ENCODE assay signal across 23 cellular contexts in the genomic region with DNA sequence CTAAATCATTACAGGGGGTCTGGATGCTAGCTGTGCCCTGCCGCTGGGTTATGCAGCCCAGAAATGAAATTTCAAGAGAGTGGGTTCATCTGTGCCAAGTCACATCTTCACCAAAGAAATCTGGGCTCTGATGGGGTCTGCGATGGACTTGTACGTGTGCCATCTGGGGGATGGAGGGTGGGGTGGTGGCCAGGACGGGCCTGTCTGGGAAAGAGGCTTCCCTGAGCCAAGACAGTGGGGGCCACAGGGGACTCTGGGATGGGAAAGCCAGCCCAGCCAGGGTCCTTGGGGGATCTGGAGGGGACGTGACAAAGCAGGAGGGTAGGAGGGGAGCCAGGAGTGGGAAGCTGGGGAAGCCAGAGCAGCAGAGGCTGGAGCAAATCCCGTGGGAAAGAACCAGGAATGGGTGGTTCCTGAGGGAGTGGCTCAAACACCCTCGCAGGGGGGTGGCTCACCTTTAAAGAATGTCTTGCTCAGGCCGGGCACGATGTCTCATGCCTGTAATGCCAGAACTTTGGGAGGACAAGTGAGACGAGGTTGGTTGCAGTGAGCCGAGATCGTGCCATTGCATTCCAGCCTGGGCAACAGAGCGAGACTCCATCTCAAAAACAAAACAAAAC. TPM values are rescaled to one million over a fixed set of nuclear protein-coding genes. Genes with fewer than 3 reads are reported as not detected.
DNase-seq lines count a peak whose midpoint lies in the region; ATAC-seq and TF ChIP-seq lines count a peak whose summit lies in the region.
"Had no signal": no experiment of that assay in that cellular context is flagged by ENCODE, and none has a peak within 500 bp of the region (broad histone marks: within the 10 kb centered on the region; RNA-seq: fewer than 3 reads in every experiment).

No MANE protein-coding gene starts in this region.

- H3K9me3 ChIP-seq in MG63 (no peaks in the 10 kb centered on the region), sigmoid colon (no peaks in the 10 kb centered on the region), SK-N-SH (no peaks in the 10 kb centered on the region), osteoblast (ENCODE audit: low read depth, low read length) (no peaks in the 10 kb centered on the region), lower lobe of right lung (no peaks in the 10 kb centered on the region)
- H3K9me3 ChIP-seq: upper lobe of right lung had no signal

- H3K79me2 ChIP-seq in SK-N-SH (ENCODE audit: insufficient read depth), result no peaks in the 10 kb centered on the region
- no peaks in the 10 kb centered on the region for H3K79me2 ChIP-seq in osteoblast (ENCODE audit: insufficient read depth, low read length)

- no peak overlapping the region for H3K27ac ChIP-seq in sigmoid colon
- no peak overlapping the region for H3K27ac ChIP-seq in SK-N-SH (ENCODE audit: low read depth in 2 of 2, low read length in 1 of 2)
- no peak overlapping the region for H3K27ac ChIP-seq in osteoblast (ENCODE audit: low read depth, low read length)
- H3K27ac ChIP-seq in lower lobe of right lung, result no peak overlapping the region
- H3K27ac ChIP-seq: 22Rv1, neural progenitor cell, upper lobe of right lung, VCaP had no signal

- 47 to 73% methylated on average over 13 of the region's 13 CpGs for WGBS in sigmoid colon, 2 donors
- WGBS in SK-N-SH (ENCODE audit: low lambda C conversion rate), result 48% methylated on average over 12 of the region's 13 CpGs

- intact Hi-C loops in sigmoid colon (cut with DNase I), result loop anchor here (5.0 kb wide), 1 partner anchor 76 kb away; no protein-coding TSS in a partner anchor
- intact Hi-C loops in lower lobe of right lung (cut with DNase I), result no loop called here

- H3K27me3 ChIP-seq in MG63 (peaks cover 19% of the 10 kb centered on the region), sigmoid colon (no peaks in the 10 kb centered on the region), SK-N-SH (ENCODE audit: insufficient read depth) (no peaks in the 10 kb centered on the region; the same call in 1 of the 2 replicates), osteoblast (ENCODE audit: insufficient read depth, low read length) (peaks cover 24% of the 10 kb centered on the region), lower lobe of right lung (ENCODE audit: low read depth) (peaks cover 15% of the 10 kb centered on the region)
- H3K27me3 ChIP-seq: neural progenitor cell had no signal

- CTCF ChIA-PET in SK-N-SH (lab: Yijun Ruan, JAX), result no interaction called here

- H2AFZ ChIP-seq in SK-N-SH (ENCODE audit: low read depth), result no peak overlapping the region
- H2AFZ ChIP-seq in osteoblast (ENCODE audit: low read length), result no peak overlapping the region
- H2AFZ ChIP-seq: neural progenitor cell had no signal

- TF ChIP-seq EP300 in sigmoid colon (IDR thresholded peaks at IDR 0.05) (no peak), SK-N-SH (IDR thresholded peaks at IDR 0.05; ENCODE audit: borderline replicate concordance in 1 of 2, low read depth in 1 of 2, low read length in 1 of 2) (no peak)

- POLR2A ChIA-PET in SK-N-SH (lab: Yijun Ruan, JAX), result no interaction called here

- DNase-seq in NCI-H2171 treated with DMSO at 0.1 percent for 48 hours (lab: John Stamatoyannopoulos, UW) (peak; percentile 32), NCI-H2171 (lab: John Stamatoyannopoulos, UW) (no peak), MG63 (peak; percentile 43), epithelial cell of esophagus (ENCODE audit: low read depth) (peak; percentile 98), sigmoid colon (peak; percentile 52), SK-N-SH (no peak), osteoblast (ENCODE audit: insufficient read length, low spot score, missing footprints) (no peak), lower lobe of right lung (no peak)
- DNase-seq: activated CD8-positive, alpha-beta T cell treated with anti-CD3 and anti-CD28 coated beads for 36 hours; activated naive CD8-positive, alpha-beta T cell treated with anti-CD3 and anti-CD28 coated beads, Interleukin-2, amount 10 ng/mL, durations not matched to agents 7 days and 5 days; activated T-cell treated with anti-CD3 and anti-CD28 coated beads, Interleukin-2, amount 50 U/mL, for 72 hours; caudate nucleus; CD4-positive, CD25-positive, alpha-beta regulatory T cell; effector CD4-positive, alpha-beta T cell; kidney; NCI-H1092; NCI-H748 treated with DMSO at 0.1 percent for 48 hours; stimulated activated naive CD8-positive, alpha-beta T cell treated with anti-CD3 and anti-CD28 coated beads, Interleukin-15, Interleukin-2, amounts not matched to agents 100 U/mL and 50 U/mL, for 24 hours; T-cell; upper lobe of right lung had no signal

- TF ChIP-seq POLR2A in sigmoid colon (IDR thresholded peaks at IDR 0.05), result no peak

- no peak overlapping the region for H3K4me2 ChIP-seq in SK-N-SH
- H3K4me2 ChIP-seq in osteoblast (ENCODE audit: insufficient read depth, low read length), result no peak overlapping the region
- H3K4me2 ChIP-seq: neural progenitor cell had no signal

- ATAC-seq in lower lobe of right lung, result no peak
- ATAC-seq: activated CD8-positive, alpha-beta T cell treated with anti-CD3 and anti-CD28 coated beads for 36 hours; activated T-cell treated with anti-CD3 and anti-CD28 coated beads, Interleukin-2, amount 50 U/mL, for 72 hours; stimulated activated naive CD8-positive, alpha-beta T cell treated with anti-CD3 and anti-CD28 coated beads, Interleukin-15, Interleukin-2, amounts not matched to agents 100 U/mL and 50 U/mL, for 24 hours; T-cell; upper lobe of right lung had no signal

- TF ChIP-seq RAD21 in SK-N-SH (IDR thresholded peaks at IDR 0.05; ENCODE audit: low read length), result no peak

- H4K20me1 ChIP-seq in SK-N-SH (ENCODE audit: insufficient read depth) (no peaks in the 10 kb centered on the region), osteoblast (ENCODE audit: insufficient read depth, low read length) (no peaks in the 10 kb centered on the region)

- H3K4me3 ChIP-seq in MG63 (no peak overlapping the region), epithelial cell of esophagus (ENCODE audit: low read length) (no peak overlapping the region), sigmoid colon (no peak overlapping the region), SK-N-SH (ENCODE audit: low read depth in 2 of 2, low read length in 1 of 2) (no peak overlapping the region), osteoblast (ENCODE audit: insufficient read depth, low read length) (no peak overlapping the region), lower lobe of right lung (no peak overlapping the region)
- H3K4me3 ChIP-seq: neural progenitor cell, upper lobe of right lung had no signal

- no peaks in the 10 kb centered on the region for H3F3A ChIP-seq in SK-N-SH (replicated peaks; ENCODE audit: insufficient read depth)

- H3K4me1 ChIP-seq in sigmoid colon (no peaks in the 10 kb centered on the region), SK-N-SH (ENCODE audit: control insufficient read depth in 1 of 2, insufficient read depth in 2 of 2, low read depth in 1 of 2, low read length in 1 of 2) (no peaks in the 10 kb centered on the region), osteoblast (ENCODE audit: insufficient read depth, low read length) (no peaks in the 10 kb centered on the region), lower lobe of right lung (no peaks in the 10 kb centered on the region)
- H3K4me1 ChIP-seq: upper lobe of right lung had no signal

- H3K9me2 ChIP-seq in SK-N-SH, result no peaks in the 10 kb centered on the region

- TF ChIP-seq CTCF in epithelial cell of esophagus (IDR thresholded peaks at IDR 0.05; ENCODE audit: insufficient read depth, low read depth, low read length, missing control alignments) (no peak), sigmoid colon (IDR thresholded peaks at IDR 0.05) (no peak), SK-N-SH (IDR thresholded peaks at IDR 0.05) (no peak), osteoblast (IDR thresholded peaks at IDR 0.05; ENCODE audit: extremely low read depth, low read depth, low read length) (no peak), lower lobe of right lung (IDR thresholded peaks at IDR 0.05) (no peak)

- H3K36me3 ChIP-seq in MG63, result no peaks in the 10 kb centered on the region
- H3K36me3 ChIP-seq in sigmoid colon, result no peaks in the 10 kb centered on the region
- no peaks in the 10 kb centered on the region for H3K36me3 ChIP-seq in SK-N-SH (replicated peaks in 1 of 2; ENCODE audit: control insufficient read depth in 1 of 2, insufficient read depth in 2 of 2, low read length in 1 of 2)
- H3K36me3 ChIP-seq in osteoblast (ENCODE audit: insufficient read depth, low read length), result no peaks in the 10 kb centered on the region
- no peaks in the 10 kb centered on the region for H3K36me3 ChIP-seq in lower lobe of right lung
- H3K36me3 ChIP-seq: neural progenitor cell, upper lobe of right lung had no signal

- H3K9ac ChIP-seq in SK-N-SH, result no peak overlapping the region
- H3K9ac ChIP-seq: neural progenitor cell had no signal

TF ChIP-seq in SK-N-SH, 30 proteins besides CTCF, POLR2A, EP300 and RAD21:
- no peak for TF ChIP-seq GATA2 (CRISPR knock-in tag; IDR thresholded peaks at IDR 0.05)

RNA-seq across cellular contexts. Expression of a gene that starts 36.3 kb away (rescaled TPM):
- total RNA-seq in MG63 (2014; rRNA removed; shearing (Covaris generic); ENCODE audit: low replicate concordance), result 0.20 and 2.0 TPM in 2 replicates
- total RNA-seq in sigmoid colon (10 to 100 TPM; 14.6 to 63.4 (median 35.7) TPM), osteoblast (102 and 138 TPM in 2 replicates), lower lobe of right lung (34.6 TPM)
- polyA plus RNA-seq in sigmoid colon (10 to 100 TPM; 18.0 to 70.1 (median 22.2) TPM), SK-N-SH (2012; rRNA removed) (11.3 and 20.2 TPM in 2 replicates)
- 13.5 and 13.7 TPM in 2 replicates for polyA plus RNA-seq in SK-N-SH (2012; cell fraction: cytosol; rRNA removed)
- 24.2 and 34.3 TPM in 2 replicates for polyA plus RNA-seq in SK-N-SH (2012; cell fraction: nucleus; rRNA removed)
- total RNA-seq: CD4-positive, CD25-positive, alpha-beta regulatory T cell had no signal

Comparison
In these comparisons a context has a peak if more than half of its experiments do, and no peak if none do; other contexts are left out.
1. DNase-seq: peak in NCI-H2171 treated with DMSO at 0.1 percent for 48 hours (single experiment), MG63 (single experiment), epithelial cell of esophagus (single experiment) and sigmoid colon (single experiment); none in NCI-H2171 (single experiment), SK-N-SH (single experiment), osteoblast (single experiment) and lower lobe of right lung (single experiment).